9 cellular contexts compared by ENCODE assay signal in the genomic region with DNA sequence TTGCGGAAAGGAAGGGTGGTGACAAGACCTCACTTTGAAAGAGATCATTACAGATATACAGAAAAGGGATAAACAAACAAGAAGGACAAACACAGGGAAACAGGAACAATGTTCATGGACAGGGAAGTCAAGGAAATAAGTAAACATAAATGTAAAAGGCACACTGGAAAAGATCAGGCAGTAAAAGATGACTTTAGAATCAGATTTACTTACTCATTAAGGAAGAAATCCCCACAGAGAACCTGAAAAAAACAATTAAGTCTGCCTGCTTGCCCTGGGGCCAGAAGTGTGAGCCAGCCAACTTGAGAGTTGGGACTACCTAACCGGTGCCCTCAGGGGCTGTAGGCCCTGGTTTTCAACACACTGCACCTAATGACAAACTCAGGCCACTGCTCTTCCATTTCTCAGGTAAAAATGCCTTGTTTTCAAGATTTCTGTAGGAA. TPM values are rescaled to one million over a fixed set of nuclear protein-coding genes. Genes with fewer than 3 reads are reported as not detected.
DNase-seq lines count a peak whose midpoint lies in the region; TF ChIP-seq lines count a peak whose summit lies in the region.
"Had no signal": no experiment of that assay in that cellular context is flagged by ENCODE, and none has a peak within 500 bp of the region (broad histone marks: within the 10 kb centered on the region; RNA-seq: fewer than 3 reads in every experiment).

No MANE protein-coding gene starts in this region.

- peak overlapping the region; percentile 54 to 100 (median 98) for H3K27ac Mint-ChIP-seq in CD8-positive, alpha-beta memory T cell
- peak overlapping the region; percentile 41 for H3K27ac Mint-ChIP-seq in MCF 10A (ENCODE audit: low read depth, unreplicated experiment)
- H3K27ac Mint-ChIP-seq in nephron progenitor cell, result no peak overlapping the region

- no peaks in the 10 kb centered on the region for H3K36me3 ChIP-seq in CD8-positive, alpha-beta memory T cell (ENCODE audit: insufficient read depth, low read length)
- H3K36me3 ChIP-seq in KMS-11 (ENCODE audit: insufficient read depth), result no peaks in the 10 kb centered on the region

- H3K27me3 ChIP-seq in CD8-positive, alpha-beta memory T cell (ENCODE audit: insufficient read depth, low read length, poor library complexity, severe bottlenecking), result no peaks in the 10 kb centered on the region
- no peaks in the 10 kb centered on the region for H3K27me3 ChIP-seq in KMS-11 (ENCODE audit: insufficient read depth, low read depth)

- no peak for DNase-seq in CD8-positive, alpha-beta memory T cell
- DNase-seq in MCF 10A (ENCODE audit: unreplicated experiment), result peak; percentile 35
- DNase-seq in nephron progenitor cell, result no peak
- no peak for DNase-seq in KBM-7
- DNase-seq in DMS153 treated with DMSO at 0.1 percent for 48 hours (lab: John Stamatoyannopoulos, UW; ENCODE audit: unreplicated experiment), result no peak
- DNase-seq in NOMO-1 treated with DMSO at 0.1 percent for 48 hours (lab: John Stamatoyannopoulos, UW; ENCODE audit: unreplicated experiment), result no peak
- DNase-seq in NCI-H510A treated with DMSO at 0.1 percent for 48 hours (lab: John Stamatoyannopoulos, UW), result no peak
- DNase-seq: NCI-H1105 treated with DMSO at 0.1 percent for 48 hours had no signal

- H2AFZ ChIP-seq in KMS-11 (ENCODE audit: low read depth), result no peak overlapping the region

- no peaks in the 10 kb centered on the region; the same call in 1 of the 2 replicates for H3K79me2 ChIP-seq in KMS-11 (ENCODE audit: insufficient read depth, low read depth)

- peaks cover 79 to 89% (median 85%) of the 10 kb centered on the region in 3 donors for H3K4me1 Mint-ChIP-seq in CD8-positive, alpha-beta memory T cell
- H3K4me1 Mint-ChIP-seq in MCF 10A (ENCODE audit: insufficient read depth, unreplicated experiment) (peaks cover 53% of the 10 kb centered on the region), nephron progenitor cell (peaks cover 53% of the 10 kb centered on the region)

- intact Hi-C loops in MCF 10A (cut with micrococcal nuclease), result no loop called here

- H4K20me1 ChIP-seq in KMS-11 (ENCODE audit: insufficient read depth), result no peaks in the 10 kb centered on the region

- H3K4me3 ChIP-seq in CD8-positive, alpha-beta memory T cell (ENCODE audit: low read length), result peak overlapping the region; percentile 84
- no peak overlapping the region for H3K4me3 ChIP-seq in KMS-11 (IDR thresholded peaks at IDR 0.05; ENCODE audit: insufficient read depth, low read depth, low read length)

- H3K27me3 Mint-ChIP-seq in CD8-positive, alpha-beta memory T cell, result peaks cover 0 to 6% of the 10 kb centered on the region in 2 donors
- H3K27me3 Mint-ChIP-seq in MCF 10A (ENCODE audit: insufficient read depth, unreplicated experiment), result no peaks in the 10 kb centered on the region
- H3K27me3 Mint-ChIP-seq in nephron progenitor cell (ENCODE audit: low read depth, poor library complexity), result peaks cover 11% of the 10 kb centered on the region

- H3K9me3 Mint-ChIP-seq in CD8-positive, alpha-beta memory T cell, result no peaks in the 10 kb centered on the region
- H3K9me3 Mint-ChIP-seq in MCF 10A (ENCODE audit: unreplicated experiment), result no peaks in the 10 kb centered on the region
- no peaks in the 10 kb centered on the region for H3K9me3 Mint-ChIP-seq in nephron progenitor cell

- H3K4me3 Mint-ChIP-seq in CD8-positive, alpha-beta memory T cell, result peak overlapping the region; percentile 94 to 99 (median 96)
- H3K4me3 Mint-ChIP-seq in MCF 10A (ENCODE audit: unreplicated experiment) (peak overlapping the region; percentile 97), nephron progenitor cell (peak overlapping the region; percentile 98)

- no TSS peak for BruUV-seq in MCF 10A (replicated peaks; lab: Mats Ljungman, UMichigan)

- H3K9ac ChIP-seq in KMS-11, result no peak overlapping the region

- POLR2A ChIA-PET in CD8-positive, alpha-beta memory T cell (lab: Charles Lee), result interaction anchor here (1.3 kb wide), 1 partner anchor 67 kb away, joined by 3 read pairs; the partner anchor contains the start of gene ACSS1
- POLR2A ChIA-PET in MCF 10A (lab: Yijun Ruan, JAX), result interaction anchor here (0.6 to 7.5 kb wide), 10 partner anchors 32 to 414 kb away, joined by 3 to 152 read pairs (median 4); partner anchors contain the start of gene PYGB

- H3K4me1 ChIP-seq in CD8-positive, alpha-beta memory T cell (ENCODE audit: insufficient read depth, low read length), result peaks cover 76% of the 10 kb centered on the region
- H3K4me1 ChIP-seq in KMS-11 (ENCODE audit: low read depth, poor library complexity, severe bottlenecking), result peaks cover 25% of the 10 kb centered on the region

- H3K36me3 Mint-ChIP-seq in CD8-positive, alpha-beta memory T cell, result peaks cover 0 to 33% (median 2%) of the 10 kb centered on the region in 3 donors
- H3K36me3 Mint-ChIP-seq in MCF 10A (ENCODE audit: insufficient read depth, unreplicated experiment) (peaks cover 11% of the 10 kb centered on the region), nephron progenitor cell (ENCODE audit: low read depth) (no peaks in the 10 kb centered on the region)

- in situ Hi-C loops in KBM-7 (cut with MboI; ENCODE audit: low pct_unique_long_range_greater_than_20kb, low sequenced_read_pairs), result loop anchor here (10.0 to 25.0 kb wide), 2 partner anchors 74 to 196 kb away; partner anchors contain the start of gene ENTPD6

- no peaks in the 10 kb centered on the region for H3K9me3 ChIP-seq in CD8-positive, alpha-beta memory T cell (ENCODE audit: low read length)

- CTCF ChIA-PET in CD8-positive, alpha-beta memory T cell (lab: Charles Lee), result no interaction called here
- CTCF ChIA-PET in MCF 10A (lab: Yijun Ruan, JAX), result interaction anchor here (0.6 to 1.1 kb wide), 2 partner anchors 188 to 408 kb away, joined by 3 to 4 read pairs; no protein-coding TSS in a partner anchor

- TF ChIP-seq CTCF in KMS-11 (conservative IDR thresholded peaks at IDR 0.05; ENCODE audit: low read depth, low read length) (no peak), MCF 10A (IDR thresholded peaks at IDR 0.05; ENCODE audit: unreplicated experiment) (no peak), nephron progenitor cell (IDR thresholded peaks at IDR 0.05) (no peak)

- peak overlapping the region; percentile 80; the same call in 1 of the 2 replicates for H3K4me2 ChIP-seq in KMS-11

- H3K27ac ChIP-seq in CD8-positive, alpha-beta memory T cell (ENCODE audit: low read depth, low read length), result no peak overlapping the region
- no peak overlapping the region for H3K27ac ChIP-seq in KMS-11

RNA-seq across cellular contexts. Expression of gene APMAP, which starts 1.7 kb away (rescaled TPM):
- 10 to 100 TPM; 82.5 to 83.6 TPM for total RNA-seq in CD8-positive, alpha-beta memory T cell
- polyA plus RNA-seq in CD8-positive, alpha-beta memory T cell, result 228 TPM
- 75.3 and 104 TPM in 2 replicates for total RNA-seq in MCF 10A (2022)

RNA-seq across cellular contexts. Expression of gene CST7, which starts 41.8 kb away (rescaled TPM):
- total RNA-seq in CD8-positive, alpha-beta memory T cell, result 100 to 1,000 TPM; 124 to 131 TPM
- 889 TPM for polyA plus RNA-seq in CD8-positive, alpha-beta memory T cell
- not detected in 2 replicates for total RNA-seq in MCF 10A (2022)

Comparison
In these comparisons a context has a peak if more than half of its experiments do, and no peak if none do; other contexts are left out.
1. RNA of gene CST7, which starts 41.8 kb away (total RNA-seq): 124 to 131 TPM in CD8-positive, alpha-beta memory T cell; not detected in MCF 10A; every median in the first group is over 100 times any median in the second.
2. Peak in every context shown above with its lines, with median percentiles within 50 percentile points of each other: H3K4me3 Mint-ChIP-seq.